ENCODE assay signal across 2 cellular contexts in genomic region chr2:177355874-177356273, GRCh38.
TF ChIP-seq lines count a peak whose summit lies in the region.

No MANE protein-coding gene starts in this region.

TF ChIP-seq in endothelial cell of umbilical vein, 7 proteins besides CTCF, POLR2A, EP300 and RAD21:
- TF ChIP-seq MYC (IDR thresholded peaks at IDR 0.05; ENCODE audit: low read depth, low read length) (no peak), EZH2 (IDR thresholded peaks at IDR 0.05; ENCODE audit: borderline replicate concordance, low read depth, low read length, severe bottlenecking) (no peak), FOS (IDR thresholded peaks at IDR 0.05; ENCODE audit: borderline replicate concordance, insufficient read depth, low read length) (no peak)
TF ChIP-seq in endothelial cell of umbilical vein: peak in this region for 0.

TF ChIP-seq in HepG2, 621 proteins besides CTCF, POLR2A, EP300 and RAD21:
- TF ChIP-seq MAFF (IDR thresholded peaks at IDR 0.05; ENCODE audit: low read depth, low read length) (peak; percentile 59), HMGXB3 (CRISPR knock-in tag; IDR thresholded peaks at IDR 0.05; ENCODE audit: borderline replicate concordance) (no peak), MAFK (conservative IDR thresholded peaks at IDR 0.05 in 1 of 2, IDR thresholded peaks at IDR 0.05 in 1 of 2; ENCODE audit: low read length in 2 of 2) (peak; percentile 54 to 62)
